Comparison of ENCODE assay signal across 1 cellular context in the genomic region with DNA sequence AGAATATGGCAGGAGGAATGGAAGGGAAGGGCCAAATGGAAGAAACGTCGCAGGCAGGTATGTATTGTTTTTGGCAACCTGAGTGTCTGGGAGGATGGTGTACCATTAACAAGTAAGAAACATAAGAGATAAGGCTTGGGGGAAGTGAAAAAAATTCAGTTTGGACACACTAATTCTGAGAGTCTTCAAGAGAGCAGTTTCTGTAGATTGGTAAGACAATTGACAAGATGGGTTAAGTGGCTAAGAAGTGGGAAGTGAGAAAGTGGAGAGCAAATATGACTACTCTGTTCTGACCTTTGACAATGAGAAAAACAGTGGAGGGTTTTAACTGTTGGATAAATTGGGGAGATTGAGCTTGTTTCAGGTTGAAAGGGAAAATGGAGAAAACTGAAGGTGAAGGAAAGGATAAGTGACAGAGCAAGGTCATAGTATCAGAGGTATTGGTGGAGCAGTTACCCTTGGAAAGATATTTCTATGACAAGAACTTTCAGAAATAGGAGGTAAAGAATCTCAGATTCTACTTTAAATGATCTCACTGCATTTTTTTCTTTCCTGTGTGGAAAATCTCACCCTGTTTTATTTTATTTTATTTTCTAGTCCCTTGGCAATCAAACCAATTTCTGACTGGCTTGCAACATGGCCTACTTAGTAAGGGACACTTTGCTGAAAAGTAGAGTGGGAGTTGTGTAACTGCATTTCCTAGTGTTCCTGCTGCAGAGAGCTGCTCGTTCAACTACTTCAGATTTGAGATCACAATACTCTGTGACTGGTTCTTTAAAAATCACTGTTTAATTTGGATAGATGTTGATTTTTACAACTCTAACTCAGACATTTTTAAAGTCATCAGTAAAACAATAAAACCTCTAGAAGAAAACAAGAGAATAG.
TF ChIP-seq lines count a peak whose summit lies in the region.

No MANE protein-coding gene starts in this region.

TF ChIP-seq in GM23338, 12 proteins besides CTCF, POLR2A, EP300 and RAD21 (continued from another document):
- TF ChIP-seq, protein P1, sequence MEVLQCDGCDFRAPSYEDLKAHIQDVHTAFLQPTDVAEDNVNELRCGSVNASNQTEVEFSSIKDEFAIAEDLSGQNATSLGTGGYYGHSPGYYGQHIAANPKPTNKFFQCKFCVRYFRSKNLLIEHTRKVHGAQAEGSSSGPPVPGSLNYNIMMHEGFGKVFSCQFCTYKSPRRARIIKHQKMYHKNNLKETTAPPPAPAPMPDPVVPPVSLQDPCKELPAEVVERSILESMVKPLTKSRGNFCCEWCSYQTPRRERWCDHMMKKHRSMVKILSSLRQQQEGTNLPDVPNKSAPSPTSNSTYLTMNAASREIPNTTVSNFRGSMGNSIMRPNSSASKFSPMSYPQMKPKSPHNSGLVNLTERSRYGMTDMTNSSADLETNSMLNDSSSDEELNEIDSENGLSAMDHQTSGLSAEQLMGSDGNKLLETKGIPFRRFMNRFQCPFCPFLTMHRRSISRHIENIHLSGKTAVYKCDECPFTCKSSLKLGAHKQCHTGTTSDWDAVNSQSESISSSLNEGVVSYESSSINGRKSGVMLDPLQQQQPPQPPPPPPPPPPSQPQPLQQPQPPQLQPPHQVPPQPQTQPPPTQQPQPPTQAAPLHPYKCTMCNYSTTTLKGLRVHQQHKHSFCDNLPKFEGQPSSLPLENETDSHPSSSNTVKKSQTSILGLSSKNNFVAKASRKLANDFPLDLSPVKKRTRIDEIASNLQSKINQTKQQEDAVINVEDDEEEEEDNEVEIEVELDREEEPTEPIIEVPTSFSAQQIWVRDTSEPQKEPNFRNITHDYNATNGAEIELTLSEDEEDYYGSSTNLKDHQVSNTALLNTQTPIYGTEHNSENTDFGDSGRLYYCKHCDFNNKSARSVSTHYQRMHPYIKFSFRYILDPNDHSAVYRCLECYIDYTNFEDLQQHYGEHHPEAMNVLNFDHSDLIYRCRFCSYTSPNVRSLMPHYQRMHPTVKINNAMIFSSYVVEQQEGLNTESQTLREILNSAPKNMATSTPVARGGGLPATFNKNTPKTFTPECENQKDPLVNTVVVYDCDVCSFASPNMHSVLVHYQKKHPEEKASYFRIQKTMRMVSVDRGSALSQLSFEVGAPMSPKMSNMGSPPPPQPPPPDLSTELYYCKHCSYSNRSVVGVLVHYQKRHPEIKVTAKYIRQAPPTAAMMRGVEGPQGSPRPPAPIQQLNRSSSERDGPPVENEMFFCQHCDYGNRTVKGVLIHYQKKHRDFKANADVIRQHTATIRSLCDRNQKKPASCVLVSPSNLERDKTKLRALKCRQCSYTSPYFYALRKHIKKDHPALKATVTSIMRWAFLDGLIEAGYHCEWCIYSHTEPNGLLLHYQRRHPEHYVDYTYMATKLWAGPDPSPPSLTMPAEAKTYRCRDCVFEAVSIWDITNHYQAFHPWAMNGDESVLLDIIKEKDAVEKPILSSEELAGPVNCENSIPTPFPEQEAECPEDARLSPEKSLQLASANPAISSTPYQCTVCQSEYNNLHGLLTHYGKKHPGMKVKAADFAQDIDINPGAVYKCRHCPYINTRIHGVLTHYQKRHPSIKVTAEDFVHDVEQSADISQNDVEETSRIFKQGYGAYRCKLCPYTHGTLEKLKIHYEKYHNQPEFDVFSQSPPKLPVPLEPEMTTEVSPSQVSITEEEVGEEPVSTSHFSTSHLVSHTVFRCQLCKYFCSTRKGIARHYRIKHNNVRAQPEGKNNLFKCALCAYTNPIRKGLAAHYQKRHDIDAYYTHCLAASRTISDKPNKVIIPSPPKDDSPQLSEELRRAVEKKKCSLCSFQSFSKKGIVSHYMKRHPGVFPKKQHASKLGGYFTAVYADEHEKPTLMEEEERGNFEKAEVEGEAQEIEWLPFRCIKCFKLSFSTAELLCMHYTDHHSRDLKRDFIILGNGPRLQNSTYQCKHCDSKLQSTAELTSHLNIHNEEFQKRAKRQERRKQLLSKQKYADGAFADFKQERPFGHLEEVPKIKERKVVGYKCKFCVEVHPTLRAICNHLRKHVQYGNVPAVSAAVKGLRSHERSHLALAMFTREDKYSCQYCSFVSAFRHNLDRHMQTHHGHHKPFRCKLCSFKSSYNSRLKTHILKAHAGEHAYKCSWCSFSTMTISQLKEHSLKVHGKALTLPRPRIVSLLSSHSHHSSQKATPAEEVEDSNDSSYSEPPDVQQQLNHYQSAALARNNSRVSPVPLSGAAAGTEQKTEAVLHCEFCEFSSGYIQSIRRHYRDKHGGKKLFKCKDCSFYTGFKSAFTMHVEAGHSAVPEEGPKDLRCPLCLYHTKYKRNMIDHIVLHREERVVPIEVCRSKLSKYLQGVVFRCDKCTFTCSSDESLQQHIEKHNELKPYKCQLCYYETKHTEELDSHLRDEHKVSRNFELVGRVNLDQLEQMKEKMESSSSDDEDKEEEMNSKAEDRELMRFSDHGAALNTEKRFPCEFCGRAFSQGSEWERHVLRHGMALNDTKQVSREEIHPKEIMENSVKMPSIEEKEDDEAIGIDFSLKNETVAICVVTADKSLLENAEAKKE (CRISPR knock-in tag; IDR thresholded peaks at IDR 0.05): no peak
- no peak for TF ChIP-seq STAT1 (IDR thresholded peaks at IDR 0.05; ENCODE audit: unreplicated experiment)
- TF ChIP-seq, protein P2, sequence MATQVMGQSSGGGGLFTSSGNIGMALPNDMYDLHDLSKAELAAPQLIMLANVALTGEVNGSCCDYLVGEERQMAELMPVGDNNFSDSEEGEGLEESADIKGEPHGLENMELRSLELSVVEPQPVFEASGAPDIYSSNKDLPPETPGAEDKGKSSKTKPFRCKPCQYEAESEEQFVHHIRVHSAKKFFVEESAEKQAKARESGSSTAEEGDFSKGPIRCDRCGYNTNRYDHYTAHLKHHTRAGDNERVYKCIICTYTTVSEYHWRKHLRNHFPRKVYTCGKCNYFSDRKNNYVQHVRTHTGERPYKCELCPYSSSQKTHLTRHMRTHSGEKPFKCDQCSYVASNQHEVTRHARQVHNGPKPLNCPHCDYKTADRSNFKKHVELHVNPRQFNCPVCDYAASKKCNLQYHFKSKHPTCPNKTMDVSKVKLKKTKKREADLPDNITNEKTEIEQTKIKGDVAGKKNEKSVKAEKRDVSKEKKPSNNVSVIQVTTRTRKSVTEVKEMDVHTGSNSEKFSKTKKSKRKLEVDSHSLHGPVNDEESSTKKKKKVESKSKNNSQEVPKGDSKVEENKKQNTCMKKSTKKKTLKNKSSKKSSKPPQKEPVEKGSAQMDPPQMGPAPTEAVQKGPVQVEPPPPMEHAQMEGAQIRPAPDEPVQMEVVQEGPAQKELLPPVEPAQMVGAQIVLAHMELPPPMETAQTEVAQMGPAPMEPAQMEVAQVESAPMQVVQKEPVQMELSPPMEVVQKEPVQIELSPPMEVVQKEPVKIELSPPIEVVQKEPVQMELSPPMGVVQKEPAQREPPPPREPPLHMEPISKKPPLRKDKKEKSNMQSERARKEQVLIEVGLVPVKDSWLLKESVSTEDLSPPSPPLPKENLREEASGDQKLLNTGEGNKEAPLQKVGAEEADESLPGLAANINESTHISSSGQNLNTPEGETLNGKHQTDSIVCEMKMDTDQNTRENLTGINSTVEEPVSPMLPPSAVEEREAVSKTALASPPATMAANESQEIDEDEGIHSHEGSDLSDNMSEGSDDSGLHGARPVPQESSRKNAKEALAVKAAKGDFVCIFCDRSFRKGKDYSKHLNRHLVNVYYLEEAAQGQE (IDR thresholded peaks at IDR 0.05; ENCODE audit: unreplicated experiment): no peak
- no peak for TF ChIP-seq CREB1 (CRISPR knock-in tag; IDR thresholded peaks at IDR 0.05; ENCODE audit: low read depth)
- TF ChIP-seq ETS1 (IDR thresholded peaks at IDR 0.05): no peak
- TF ChIP-seq EZH2phosphoT487 (IDR thresholded peaks at IDR 0.05; ENCODE audit: unreplicated experiment): no peak
- no peak for TF ChIP-seq ZNF331 (CRISPR knock-in tag; IDR thresholded peaks at IDR 0.05; ENCODE audit: low read depth)
- TF ChIP-seq JUNB (IDR thresholded peaks at IDR 0.05; ENCODE audit: unreplicated experiment): no peak
- no peak for TF ChIP-seq NANOG (IDR thresholded peaks at IDR 0.05; ENCODE audit: borderline replicate concordance)
- no peak for TF ChIP-seq ZNF114 (CRISPR knock-in tag; IDR thresholded peaks at IDR 0.05)
